In genomic region chr1:223712184-223712855, GRCh38 we compare ENCODE assay signal across 1 cellular context.
TF ChIP-seq lines count a peak whose summit lies in the region.

CAPN2 (plus strand) TSS chr1:223712539; CDS start chr1:223712641, 102 bp downstream.

TF ChIP-seq in HCT116, 20 proteins besides CTCF, POLR2A, EP300 and RAD21 (continued from another document):
- TF ChIP-seq SIN3A (IDR thresholded peaks at IDR 0.05; ENCODE audit: low read depth), result no peak
- no peak for TF ChIP-seq ZNF274 (IDR thresholded peaks at IDR 0.05; ENCODE audit: low read depth, low read length)
- no peak for TF ChIP-seq ELF1 (IDR thresholded peaks at IDR 0.05; ENCODE audit: borderline replicate concordance, low read depth)
